ENCODE assay signal across 8 cellular contexts in genomic region chr7:50782376-50783208, GRCh38. TPM values are rescaled to one million over a fixed set of nuclear protein-coding genes. Genes with fewer than 3 reads are reported as not detected.
DNase-seq lines count a peak whose midpoint lies in the region; ATAC-seq and TF ChIP-seq lines count a peak whose summit lies in the region.

TSS of gene GRB10 (minus strand) at chr7:50782896. CDS start at chr7:50732322, 50,574 bp downstream.

- no peak within 1 kb of the TSS for H3K4me2 ChIP-seq in HCT116 (ENCODE audit: low read length)
- no peak within 1 kb of the TSS for H3K4me2 ChIP-seq in OCI-LY7 (ENCODE audit: low read length)

- H3K4me1 Mint-ChIP-seq in activated T-cell treated with anti-CD3 and anti-CD28 coated beads, Interleukin-2, amount 50 U/mL, for 4 hours (ENCODE audit: low read depth): peaks cover 14% of the 10 kb centered on the region
- peaks cover 0 to 2% of the 10 kb centered on the region in 2 donors for H3K4me1 Mint-ChIP-seq in natural killer cell treated with Interleukin-12 subunit alpha and Interleukin-12 subunit beta and Interleukin-15 and Interleukin-18, amount 100 ng/mL, for 72 hours (ENCODE audit: low read depth in 2 of 2)

- TF ChIP-seq CTCF in HCT116 (IDR thresholded peaks at IDR 0.05 in 2 of 3, conservative IDR thresholded peaks at IDR 0.05 in 1 of 3; ENCODE audit: borderline replicate concordance in 1 of 3, insufficient read depth in 1 of 3, low read depth in 2 of 3, low read length in 2 of 3) (no peak), foreskin keratinocyte (conservative IDR thresholded peaks at IDR 0.05) (peak; percentile 40), OCI-LY7 (conservative IDR thresholded peaks at IDR 0.05; ENCODE audit: low read length) (no peak)

- RAD21 ChIA-PET in HCT116 (lab: Charles Lee; ENCODE audit: low non-redundant PET in 1 of 2, low total read pairs in 2 of 2, uncharacterized antibody in 2 of 2, unreplicated experiment in 2 of 2): no interaction called here

- H3K36me3 Mint-ChIP-seq in activated T-cell treated with anti-CD3 and anti-CD28 coated beads, Interleukin-2, amount 50 U/mL, for 4 hours (ENCODE audit: insufficient read depth): peaks cover 1% of the 10 kb centered on the region
- no peaks in the 10 kb centered on the region for H3K36me3 Mint-ChIP-seq in natural killer cell treated with Interleukin-12 subunit alpha and Interleukin-12 subunit beta and Interleukin-15 and Interleukin-18, amount 100 ng/mL, for 72 hours

- peaks cover 5% of the 10 kb centered on the region for H3K9me3 Mint-ChIP-seq in activated T-cell treated with anti-CD3 and anti-CD28 coated beads, Interleukin-2, amount 50 U/mL, for 4 hours
- H3K9me3 Mint-ChIP-seq in natural killer cell treated with Interleukin-12 subunit alpha and Interleukin-12 subunit beta and Interleukin-15 and Interleukin-18, amount 100 ng/mL, for 72 hours: no peaks in the 10 kb centered on the region

- no peak for DNase-seq in A172 (ENCODE audit: low spot score)
- no peak for DNase-seq in HCT116 (ENCODE audit: low read depth, low spot score)
- DNase-seq in activated T-cell treated with anti-CD3 and anti-CD28 coated beads, Interleukin-2, amount 50 U/mL, for 4 hours: no peak
- no peak for DNase-seq in foreskin keratinocyte
- no peak for DNase-seq in natural killer cell treated with Interleukin-12 subunit alpha and Interleukin-12 subunit beta and Interleukin-15 and Interleukin-18, amount 100 ng/mL, for 72 hours (ENCODE audit: low spot score)
- DNase-seq in SIG-M5 treated with dmso at 0.1 percent for 504 hours (lab: John Stamatoyannopoulos, UW; ENCODE audit: unreplicated experiment): no peak
- DNase-seq in OCI-LY7 (ENCODE audit: low spot score): no peak

- no peak for TF ChIP-seq RAD21 in HCT116 (IDR thresholded peaks at IDR 0.05; ENCODE audit: low read depth)

- no peaks in the 10 kb centered on the region for H3K36me3 ChIP-seq in HCT116 (ENCODE audit: control insufficient read depth in 1 of 2, insufficient read depth in 2 of 2, low read length in 2 of 2)
- no peaks in the 10 kb centered on the region for H3K36me3 ChIP-seq in OCI-LY7 (ENCODE audit: insufficient read depth, low read length)

- no peaks in the 10 kb centered on the region for H3K27me3 ChIP-seq in HCT116 (ENCODE audit: insufficient read depth, low read length)
- H3K27me3 ChIP-seq in foreskin keratinocyte: peaks cover 8% of the 10 kb centered on the region

- H3K79me2 ChIP-seq in HCT116 (ENCODE audit: insufficient read depth, low read length) (no peaks in the 10 kb centered on the region), OCI-LY7 (ENCODE audit: insufficient read depth, low read depth, low read length) (no peaks in the 10 kb centered on the region)

- TF ChIP-seq POLR2A in HCT116 (IDR thresholded peaks at IDR 0.05; ENCODE audit: borderline replicate concordance, extremely low read depth, insufficient read depth, insufficient read length): no peak

- H3K4me3 Mint-ChIP-seq in activated T-cell treated with anti-CD3 and anti-CD28 coated beads, Interleukin-2, amount 50 U/mL, for 4 hours: peak within 1 kb of the TSS; percentile 68
- peak within 1 kb of the TSS; percentile 29 for H3K4me3 Mint-ChIP-seq in natural killer cell treated with Interleukin-12 subunit alpha and Interleukin-12 subunit beta and Interleukin-15 and Interleukin-18, amount 100 ng/mL, for 72 hours

- peaks cover 33% of the 10 kb centered on the region for H3K27me3 Mint-ChIP-seq in activated T-cell treated with anti-CD3 and anti-CD28 coated beads, Interleukin-2, amount 50 U/mL, for 4 hours (ENCODE audit: low read depth)
- H3K27me3 Mint-ChIP-seq in natural killer cell treated with Interleukin-12 subunit alpha and Interleukin-12 subunit beta and Interleukin-15 and Interleukin-18, amount 100 ng/mL, for 72 hours: peaks cover 23 to 38% of the 10 kb centered on the region in 2 donors

- BruUV-seq in HCT116 (replicated peaks; lab: Mats Ljungman, UMichigan): no TSS peak
- no TSS peak for BruUV-seq in OCI-LY7 (replicated peaks; lab: Mats Ljungman, UMichigan)

- H3K4me3 ChIP-seq in HCT116 (replicated peaks in 1 of 2; ENCODE audit: low read depth in 1 of 2, low read length in 2 of 2) (no peak within 1 kb of the TSS), OCI-LY7 (ENCODE audit: low read depth, low read length, poor library complexity, severe bottlenecking) (no peak within 1 kb of the TSS)

- POLR2A ChIA-PET in HCT116 (lab: Charles Lee) (no interaction called here), OCI-LY7 (lab: Charles Lee) (no interaction called here)

- CTCF ChIA-PET in HCT116 (lab: Charles Lee) (no interaction called here), OCI-LY7 (lab: Charles Lee; ENCODE audit: unreplicated experiment) (no interaction called here)

- H3K9me3 ChIP-seq in HCT116 (ENCODE audit: control insufficient read depth in 1 of 2, insufficient read depth in 1 of 2, low read depth in 1 of 2, low read length in 2 of 2): no peaks in the 10 kb centered on the region
- no peaks in the 10 kb centered on the region for H3K9me3 ChIP-seq in OCI-LY7 (ENCODE audit: low read length)

- no peaks in the 10 kb centered on the region for H3K4me1 ChIP-seq in HCT116 (ENCODE audit: control insufficient read depth in 1 of 2, insufficient read depth in 2 of 2, low read length in 2 of 2)
- H3K4me1 ChIP-seq in foreskin keratinocyte: no peaks in the 10 kb centered on the region
- H3K4me1 ChIP-seq in OCI-LY7 (ENCODE audit: insufficient read depth, low read length, poor library complexity, severe bottlenecking): no peaks in the 10 kb centered on the region

- ATAC-seq in HCT116: no peak
- ATAC-seq in activated T-cell treated with anti-CD3 and anti-CD28 coated beads, Interleukin-2, amount 50 U/mL, for 4 hours: peak; percentile 39 to 42
- peak; percentile 73 for ATAC-seq in foreskin keratinocyte
- ATAC-seq in natural killer cell treated with Interleukin-12 subunit alpha and Interleukin-12 subunit beta and Interleukin-15 and Interleukin-18, amount 100 ng/mL, for 72 hours: peak; percentile 43 to 49
- no peak for ATAC-seq in HG02571 (IDR thresholded peaks at IDR 0.05; ENCODE audit: unreplicated experiment)

- H3K9me2 ChIP-seq in HCT116 (ENCODE audit: insufficient read depth) (no peaks in the 10 kb centered on the region), OCI-LY7 (ENCODE audit: insufficient read depth, low read length) (no peaks in the 10 kb centered on the region)

- intact Hi-C loops in HCT116 (cut with micrococcal nuclease) (no loop called here), OCI-LY7 (cut with micrococcal nuclease; ENCODE audit: unreplicated experiment) (no loop called here)

- no peak within 1 kb of the TSS for H3K9ac ChIP-seq in HCT116 (ENCODE audit: low read length)

- H2AFZ ChIP-seq in HCT116 (ENCODE audit: low read depth, low read length, poor library complexity, severe bottlenecking) (no peak within 1 kb of the TSS), OCI-LY7 (ENCODE audit: low read length) (no peak within 1 kb of the TSS)

- H4K20me1 ChIP-seq in HCT116 (ENCODE audit: insufficient read depth) (no peaks in the 10 kb centered on the region), OCI-LY7 (ENCODE audit: insufficient read depth, low read length) (no peaks in the 10 kb centered on the region)

- H3K27ac Mint-ChIP-seq in natural killer cell treated with Interleukin-12 subunit alpha and Interleukin-12 subunit beta and Interleukin-15 and Interleukin-18, amount 100 ng/mL, for 72 hours: no peak within 1 kb of the TSS

- no peak within 1 kb of the TSS for H3K27ac ChIP-seq in HCT116 (ENCODE audit: low read depth, low read length)
- H3K27ac ChIP-seq in foreskin keratinocyte: no peak within 1 kb of the TSS
- no peak within 1 kb of the TSS for H3K27ac ChIP-seq in OCI-LY7 (ENCODE audit: low read depth, low read length, poor library complexity, severe bottlenecking)

TF ChIP-seq in HCT116, 20 proteins besides CTCF, POLR2A, EP300 and RAD21 (continues in another document):
- TF ChIP-seq CEBPB (IDR thresholded peaks at IDR 0.05; ENCODE audit: low read depth) (no peak), TCF7L2 (IDR thresholded peaks at IDR 0.05; ENCODE audit: borderline replicate concordance, extremely low read depth, insufficient read depth, insufficient read length) (no peak), POLR2AphosphoS5 (IDR thresholded peaks at IDR 0.05; ENCODE audit: low read depth, low read length) (no peak), REST (IDR thresholded peaks at IDR 0.05; ENCODE audit: low read depth) (no peak)

RNA-seq across cellular contexts. Expression of gene GRB10, which starts in this region (rescaled TPM):
- 21.4 and 23.1 TPM in 2 replicates for total RNA-seq in A172 (2014; rRNA removed; shearing (Covaris generic))
- 37.3 TPM for total RNA-seq in HCT116 (2021; ENCODE audit: unreplicated experiment)
- polyA plus RNA-seq in HCT116 (2012): 19.2 and 20.6 TPM in 2 replicates
- 1 to 10 TPM; 1.3 to 3.7 (median 3.3) TPM for total RNA-seq in activated T-cell treated with anti-CD3 and anti-CD28 coated beads, Interleukin-2, amount 50 U/mL, for 4 hours
- 13.4 and 22.6 TPM in 2 replicates for total RNA-seq in foreskin keratinocyte
- polyA plus RNA-seq in foreskin keratinocyte: 6.5 and 10.7 TPM in 2 replicates
- 1 to 10 TPM in 1 of 2 donors, under 1 TPM in 1; 0.48 to 2.5 TPM for total RNA-seq in natural killer cell treated with Interleukin-12 subunit alpha and Interleukin-12 subunit beta and Interleukin-15 and Interleukin-18, amount 100 ng/mL, for 72 hours
- not detected in 2 replicates for total RNA-seq in OCI-LY7 (2014; rRNA removed; shearing (Covaris generic))
- total RNA-seq in OCI-LY7 (2022): not detected in 2 replicates

Comparison
In these comparisons a context has a peak if more than half of its experiments do, and no peak if none do; other contexts are left out.
1. ATAC-seq: peak in activated T-cell treated with anti-CD3 and anti-CD28 coated beads, Interleukin-2, amount 50 U/mL, for 4 hours (2 of 2), foreskin keratinocyte (single experiment) and natural killer cell treated with Interleukin-12 subunit alpha and Interleukin-12 subunit beta and Interleukin-15 and Interleukin-18, amount 100 ng/mL, for 72 hours (2 of 2); none in HCT116 (single experiment) and HG02571 (single experiment).